Comparison of ENCODE assay signal across 8 cellular contexts in the genomic region with DNA sequence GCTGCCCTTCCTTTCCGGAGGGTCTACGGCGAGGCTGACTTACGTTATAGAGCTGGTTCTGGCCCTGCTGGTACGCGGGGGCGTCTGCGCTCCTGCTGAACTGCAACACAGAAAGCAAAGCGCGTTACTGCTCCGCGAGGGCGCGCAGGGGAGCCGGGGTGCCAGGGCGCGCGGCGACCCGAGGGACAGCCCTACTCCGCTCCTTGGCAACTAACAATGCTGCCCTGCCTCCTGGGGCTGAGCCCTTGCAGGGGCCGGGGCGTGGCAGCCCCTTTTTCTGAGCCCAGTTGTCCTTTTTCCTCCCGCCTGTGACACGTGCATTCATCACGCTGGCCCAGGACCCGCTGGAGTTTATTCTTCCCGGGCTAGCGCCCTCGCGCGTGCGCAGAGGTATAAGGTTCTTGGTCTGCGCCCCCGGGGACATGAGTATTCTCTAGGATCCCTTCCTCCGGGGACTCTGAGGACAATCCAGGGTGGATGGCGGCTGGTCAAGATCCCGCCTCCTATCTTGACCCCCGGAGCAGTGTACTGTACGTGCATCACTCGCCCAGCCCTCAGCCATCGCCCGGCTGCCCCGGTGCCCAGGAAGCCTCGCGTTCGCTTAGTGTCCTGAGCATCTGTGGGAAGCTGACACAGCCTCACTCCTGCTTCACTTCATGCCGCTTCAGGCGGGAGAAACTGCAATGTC.
DNase-seq lines count a peak whose midpoint lies in the region; ATAC-seq and TF ChIP-seq lines count a peak whose summit lies in the region.

No MANE protein-coding gene starts in this region.

- peak; percentile 40 for DNase-seq in DMS79 treated with DMSO at 0.1 percent for 48 hours (lab: John Stamatoyannopoulos, UW)
- DNase-seq in SKM-1 (lab: John Stamatoyannopoulos, UW; ENCODE audit: unreplicated experiment) = peak; percentile 56
- peak; percentile 53 for DNase-seq in endothelial cell (ENCODE audit: low spot score)
- DNase-seq in thoracic aorta (ENCODE audit: low spot score) = no peak
- DNase-seq in activated CD4-positive, alpha-beta T cell treated with anti-CD3 and anti-CD28 coated beads, Interleukin-2, amount 50 U/mL, for 4 hours = no peak

- no peak overlapping the region for H3K27ac Mint-ChIP-seq in endothelial cell (ENCODE audit: unreplicated experiment)

- TF ChIP-seq CTCF in endothelial cell (IDR thresholded peaks at IDR 0.05; ENCODE audit: unreplicated experiment) = no peak
- no peak for TF ChIP-seq CTCF in thoracic aorta (IDR thresholded peaks at IDR 0.05)

- H3K36me3 ChIP-seq in mesodermal cell (ENCODE audit: control insufficient read depth, insufficient read depth, low read length) (no peaks in the 10 kb centered on the region), thoracic aorta (no peaks in the 10 kb centered on the region)

- no peaks in the 10 kb centered on the region for H3K27me3 ChIP-seq in thoracic aorta (replicated peaks; ENCODE audit: insufficient read depth)

- peaks cover 18% of the 10 kb centered on the region for H3K27me3 Mint-ChIP-seq in endothelial cell (ENCODE audit: unreplicated experiment)

- peaks cover 16% of the 10 kb centered on the region for H3K4me1 Mint-ChIP-seq in endothelial cell (ENCODE audit: unreplicated experiment)

- no peaks in the 10 kb centered on the region for H3K36me3 Mint-ChIP-seq in endothelial cell (ENCODE audit: low read depth, unreplicated experiment)

- no peaks in the 10 kb centered on the region for H3K9me3 Mint-ChIP-seq in endothelial cell (ENCODE audit: unreplicated experiment)

- H3K4me1 ChIP-seq in mesodermal cell (ENCODE audit: control insufficient read depth, insufficient read depth, low read length, poor library complexity, severe bottlenecking) = no peaks in the 10 kb centered on the region
- H3K4me1 ChIP-seq in thoracic aorta (ENCODE audit: control insufficient read depth in 1 of 2, low read depth in 2 of 2) = peaks cover 0 to 11% of the 10 kb centered on the region in 2 donors

- H3K9me3 ChIP-seq in mesodermal cell (ENCODE audit: control insufficient read depth, low read length) = no peaks in the 10 kb centered on the region
- no peaks in the 10 kb centered on the region for H3K9me3 ChIP-seq in thoracic aorta

- peak overlapping the region; percentile 57 for H3K4me3 Mint-ChIP-seq in endothelial cell (ENCODE audit: unreplicated experiment)

- H3K27ac ChIP-seq in mesodermal cell (ENCODE audit: low read depth, low read length, severe bottlenecking) = no peak overlapping the region
- H3K27ac ChIP-seq in thoracic aorta = no peak overlapping the region

- ATAC-seq in HG03175 (IDR thresholded peaks at IDR 0.05; ENCODE audit: unreplicated experiment) = peak; percentile 48
- ATAC-seq in thoracic aorta (ENCODE audit: insufficient number of reproducible peaks, low FRiP score, low read depth) = no peak
- no peak for ATAC-seq in GM18498 (IDR thresholded peaks at IDR 0.05; ENCODE audit: unreplicated experiment)

- peak overlapping the region; percentile 40 for H3K4me3 ChIP-seq in mesodermal cell (ENCODE audit: extremely low read depth, insufficient read depth, low read length, poor library complexity, severe bottlenecking)
- H3K4me3 ChIP-seq in thoracic aorta = peak overlapping the region; percentile 34

- 20 to 25% methylated on average over 34 to 41 of the region's 49 CpGs for WGBS in mesodermal cell (ENCODE audit: insufficient coverage in 2 of 2), 2 experiments

Comparison
In these comparisons a context has a peak if more than half of its experiments do, and no peak if none do; other contexts are left out.
1. DNase-seq: peak in DMS79 treated with DMSO at 0.1 percent for 48 hours (single experiment), SKM-1 (single experiment) and endothelial cell (single experiment); none in thoracic aorta (single experiment) and activated CD4-positive, alpha-beta T cell treated with anti-CD3 and anti-CD28 coated beads, Interleukin-2, amount 50 U/mL, for 4 hours (0 of 2).